ENCODE assay signal across 8 cellular contexts in the genomic region with DNA sequence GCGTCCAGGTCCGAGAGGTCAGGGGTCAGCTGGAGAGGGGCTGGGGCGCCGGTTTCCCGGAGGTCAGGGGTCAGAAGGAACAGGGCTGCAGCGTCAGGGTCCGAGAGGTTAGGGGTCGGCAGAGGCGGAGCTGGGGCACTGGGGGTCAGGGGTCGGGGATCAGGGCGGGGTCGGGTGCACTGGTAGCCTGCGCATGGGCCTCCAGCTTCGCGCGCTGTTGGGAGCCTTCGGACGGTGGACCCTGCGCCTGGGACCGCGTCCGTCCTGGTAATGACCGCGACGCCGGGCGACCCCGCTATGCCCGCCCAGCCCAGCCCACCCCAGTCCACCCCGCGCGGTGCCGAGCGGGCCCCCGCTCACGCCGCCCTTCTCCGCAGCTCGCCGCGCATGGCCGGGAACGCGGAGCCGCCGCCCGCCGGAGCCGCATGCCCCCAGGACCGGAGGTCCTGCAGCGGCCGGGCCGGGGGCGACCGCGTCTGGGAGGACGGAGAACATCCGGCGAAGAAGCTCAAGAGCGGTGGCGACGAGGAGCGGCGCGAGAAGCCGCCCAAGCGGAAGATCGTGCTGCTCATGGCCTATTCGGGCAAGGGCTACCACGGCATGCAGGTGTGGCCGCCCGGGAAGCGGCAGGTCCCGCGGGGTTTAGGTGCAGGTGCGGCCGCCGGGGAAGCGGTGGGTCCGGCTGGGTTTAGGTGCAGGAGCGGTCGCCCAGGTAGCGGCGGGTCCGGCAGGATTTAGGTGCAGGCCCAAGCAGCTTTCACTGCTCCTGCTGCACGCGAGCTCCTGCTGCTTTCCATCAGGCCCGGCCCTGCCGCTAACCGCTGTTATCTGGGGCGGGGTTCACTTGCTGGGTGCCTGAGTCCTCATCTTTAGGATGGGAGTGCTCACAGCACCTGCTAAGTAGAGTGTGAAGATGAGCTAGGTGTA. TPM values are rescaled to one million over a fixed set of nuclear protein-coding genes. Genes with fewer than 3 reads are reported as not detected.
DNase-seq lines count a peak whose midpoint lies in the region; ATAC-seq and TF ChIP-seq lines count a peak whose summit lies in the region.

No MANE protein-coding gene starts in this region.

- H3K36me3 ChIP-seq in HUES48 (ENCODE audit: control insufficient read depth, insufficient read depth, low read length) (peaks cover 40% of the 10 kb centered on the region), esophagus (ENCODE audit: control insufficient read depth in 2 of 2, insufficient read depth in 2 of 2, low read length in 1 of 2) (peaks cover 6 to 20% of the 10 kb centered on the region in 2 donors)

- peak overlapping the region; percentile 91 for H3K27ac Mint-ChIP-seq in activated CD4-positive, alpha-beta memory T cell treated with anti-CD3 and anti-CD28 coated beads, Interleukin-2, amount 10 ng/mL, durations not matched to agents 7 days and 5 days
- H3K27ac Mint-ChIP-seq in nephron progenitor cell: peak overlapping the region; percentile 95

- 0 to 1% methylated on average over 77 to 91 of the region's 91 CpGs for WGBS in esophagus, 2 donors

- no peak for TF ChIP-seq CTCF in nephron progenitor cell (IDR thresholded peaks at IDR 0.05)

- no peaks in the 10 kb centered on the region for H3K9me3 Mint-ChIP-seq in activated CD4-positive, alpha-beta memory T cell treated with anti-CD3 and anti-CD28 coated beads, Interleukin-2, amount 10 ng/mL, durations not matched to agents 7 days and 5 days
- peaks cover 7% of the 10 kb centered on the region for H3K9me3 Mint-ChIP-seq in nephron progenitor cell

- H3K4me3 Mint-ChIP-seq in activated CD4-positive, alpha-beta memory T cell treated with anti-CD3 and anti-CD28 coated beads, Interleukin-2, amount 10 ng/mL, durations not matched to agents 7 days and 5 days: peak overlapping the region; percentile 99
- peak overlapping the region; percentile 90 for H3K4me3 Mint-ChIP-seq in nephron progenitor cell

- POLR2A ChIA-PET in activated CD4-positive, alpha-beta memory T cell treated with anti-CD3 and anti-CD28 coated beads, Interleukin-2, amount 10 ng/mL, durations not matched to agents 7 days and 5 days (lab: Charles Lee): interaction anchor here (0.6 to 3.8 kb wide), 17 partner anchors 11 to 1049 kb away, joined by 3 to 34 read pairs (median 4); partner anchors contain the start of genes EP400 and SFSWAP

- H3K4me1 Mint-ChIP-seq in activated CD4-positive, alpha-beta memory T cell treated with anti-CD3 and anti-CD28 coated beads, Interleukin-2, amount 10 ng/mL, durations not matched to agents 7 days and 5 days: peaks cover 27% of the 10 kb centered on the region
- peaks cover 6% of the 10 kb centered on the region for H3K4me1 Mint-ChIP-seq in nephron progenitor cell

- CTCF ChIA-PET in activated CD4-positive, alpha-beta memory T cell treated with anti-CD3 and anti-CD28 coated beads, Interleukin-2, amount 10 ng/mL, durations not matched to agents 7 days and 5 days (lab: Charles Lee): interaction anchor here (0.6 to 1.5 kb wide), 5 partner anchors 9 to 94 kb away, joined by 3 to 8 read pairs (median 4); partner anchors contain the start of gene EP400

- H3K4me1 ChIP-seq in HUES48 (ENCODE audit: control insufficient read depth, insufficient read depth, low read length) (no peaks in the 10 kb centered on the region), esophagus (ENCODE audit: control insufficient read depth in 2 of 2, insufficient read depth in 2 of 2, low read length in 1 of 2) (peaks cover 4 to 6% of the 10 kb centered on the region in 2 donors)

- peak; percentile 25 to 53 for DNase-seq in NCI-H526 (lab: John Stamatoyannopoulos, UW)
- DNase-seq in NCI-H526 treated with DMSO at 0.1 percent for 48 hours (lab: John Stamatoyannopoulos, UW): no peak
- peak; percentile 60 for DNase-seq in activated CD4-positive, alpha-beta memory T cell treated with anti-CD3 and anti-CD28 coated beads, Interleukin-2, amount 10 ng/mL, durations not matched to agents 7 days and 5 days
- DNase-seq in nephron progenitor cell: peak; percentile 66
- no peak for DNase-seq in NCI-H128 (lab: John Stamatoyannopoulos, UW; ENCODE audit: unreplicated experiment)

- H3K27me3 Mint-ChIP-seq in activated CD4-positive, alpha-beta memory T cell treated with anti-CD3 and anti-CD28 coated beads, Interleukin-2, amount 10 ng/mL, durations not matched to agents 7 days and 5 days: no peaks in the 10 kb centered on the region
- peaks cover 3% of the 10 kb centered on the region for H3K27me3 Mint-ChIP-seq in nephron progenitor cell (ENCODE audit: low read depth, poor library complexity)

- H3K27ac ChIP-seq in HUES48 (ENCODE audit: low read depth, low read length): peak overlapping the region; percentile 77
- H3K27ac ChIP-seq in esophagus (ENCODE audit: low read depth in 2 of 2, low read length in 1 of 2): peak overlapping the region; percentile 19 to 41

- ATAC-seq in GM18519 (IDR thresholded peaks at IDR 0.05; ENCODE audit: low FRiP score, unreplicated experiment): no peak

- H3K9ac ChIP-seq in HUES48 (ENCODE audit: low read depth, low read length): peak overlapping the region; percentile 84

- H3K4me3 ChIP-seq in HUES48 (ENCODE audit: low read depth, low read length): peak overlapping the region; percentile 93
- H3K4me3 ChIP-seq in esophagus (ENCODE audit: low read depth in 1 of 2, low read length in 2 of 2): peak overlapping the region; percentile 76 to 89

- H3K27me3 ChIP-seq in HUES48 (ENCODE audit: control insufficient read depth, insufficient read depth, low read length) (no peaks in the 10 kb centered on the region), esophagus (ENCODE audit: control insufficient read depth in 1 of 2, insufficient read depth in 2 of 2, low read length in 2 of 2) (no peaks in the 10 kb centered on the region)

- H3K36me3 Mint-ChIP-seq in activated CD4-positive, alpha-beta memory T cell treated with anti-CD3 and anti-CD28 coated beads, Interleukin-2, amount 10 ng/mL, durations not matched to agents 7 days and 5 days (ENCODE audit: low read depth): peaks cover 25% of the 10 kb centered on the region
- peaks cover 27% of the 10 kb centered on the region for H3K36me3 Mint-ChIP-seq in nephron progenitor cell (ENCODE audit: low read depth)

- no peaks in the 10 kb centered on the region for H3K9me3 ChIP-seq in HUES48 (ENCODE audit: control insufficient read depth, insufficient read depth, low read length)
- no peaks in the 10 kb centered on the region for H3K9me3 ChIP-seq in esophagus (ENCODE audit: control insufficient read depth in 2 of 2, insufficient read depth in 1 of 2, low read depth in 1 of 2, low read length in 1 of 2)

RNA-seq across cellular contexts. Expression of gene PUS1, which starts 0.7 kb away (rescaled TPM):
- 10 to 100 TPM; 32.9 to 34.7 TPM for total RNA-seq in activated CD4-positive, alpha-beta memory T cell treated with anti-CD3 and anti-CD28 coated beads, Interleukin-2, amount 10 ng/mL, durations not matched to agents 7 days and 5 days
- 10 to 100 TPM; 27.5 to 28.7 TPM for polyA plus RNA-seq in esophagus

RNA-seq across cellular contexts. Expression of gene EP400, which starts 19.9 kb away (rescaled TPM):
- total RNA-seq in activated CD4-positive, alpha-beta memory T cell treated with anti-CD3 and anti-CD28 coated beads, Interleukin-2, amount 10 ng/mL, durations not matched to agents 7 days and 5 days: 10 to 100 TPM; 42.2 to 43.4 TPM
- 10 to 100 TPM in 1 of 2 donors, 1 to 10 TPM in 1; 8.9 to 17.1 TPM for polyA plus RNA-seq in esophagus

RNA-seq across cellular contexts. Expression of gene ULK1, which starts 35.4 kb away (rescaled TPM):
- total RNA-seq in activated CD4-positive, alpha-beta memory T cell treated with anti-CD3 and anti-CD28 coated beads, Interleukin-2, amount 10 ng/mL, durations not matched to agents 7 days and 5 days: 10 to 100 TPM; 35.2 to 42.2 TPM
- 10 to 100 TPM; 11.5 to 31.6 TPM for polyA plus RNA-seq in esophagus

Comparison
In these comparisons a context has a peak if more than half of its experiments do, and no peak if none do; other contexts are left out.
1. DNase-seq: peak in NCI-H526 (2 of 2), activated CD4-positive, alpha-beta memory T cell treated with anti-CD3 and anti-CD28 coated beads, Interleukin-2, amount 10 ng/mL, durations not matched to agents 7 days and 5 days (single experiment) and nephron progenitor cell (single experiment); none in NCI-H526 treated with DMSO at 0.1 percent for 48 hours (single experiment) and NCI-H128 (single experiment).